In genomic region chr11:62435741-62436485, GRCh38 we compare ENCODE assay signal across 13 cellular contexts. TPM values are rescaled to one million over a fixed set of nuclear protein-coding genes. Genes with fewer than 3 reads are reported as not detected.
DNase-seq lines count a peak whose midpoint lies in the region; ATAC-seq and TF ChIP-seq lines count a peak whose summit lies in the region.
"Had no signal": no experiment of that assay in that cellular context is flagged by ENCODE, and none has a peak within 500 bp of the region (broad histone marks: within the 10 kb centered on the region; RNA-seq: fewer than 3 reads in every experiment).

No MANE protein-coding gene starts in this region.

- peak; percentile 45 for ATAC-seq in stimulated activated naive CD8-positive, alpha-beta T cell treated with anti-CD3 and anti-CD28 coated beads, Interleukin-15, amount 100 ng/mL, for 72 hours
- no peak for ATAC-seq in stimulated activated naive CD8-positive, alpha-beta T cell treated with anti-CD3 and anti-CD28 coated beads, Interleukin-15, Interleukin-2, amounts not matched to agents 100 U/mL and 50 U/mL, for 24 hours
- ATAC-seq in naive thymus-derived CD8-positive, alpha-beta T cell: peak; percentile 65 to 89
- no peak for ATAC-seq in esophagus mucosa

- H3K4me1 ChIP-seq in colonic mucosa: peaks cover 7% of the 10 kb centered on the region
- H3K4me1 ChIP-seq in vagina: peaks cover 48% of the 10 kb centered on the region
- no peaks in the 10 kb centered on the region for H3K4me1 ChIP-seq in endodermal cell (ENCODE audit: control insufficient read depth, insufficient read depth, low read length)

- peaks cover under 1% of the 10 kb centered on the region for H3K27me3 Mint-ChIP-seq in stimulated activated naive CD8-positive, alpha-beta T cell treated with anti-CD3 and anti-CD28 coated beads, Interleukin-15, amount 100 ng/mL, for 72 hours
- H3K27me3 Mint-ChIP-seq in naive thymus-derived CD8-positive, alpha-beta T cell: no peaks in the 10 kb centered on the region
- H3K27me3 Mint-ChIP-seq in activated T-helper 1 cell treated with anti-CD3 and anti-CD28 coated beads, Interleukin-12 subunit alpha, Interleukin-12 subunit beta, Interleukin-2, Interleukin-4 antibody, amounts not matched to agents 30 ng/mL and 10 ng/mL and 1 ng/mL, durations not matched to agents 14 hours and 24 hours and 36 hours (ENCODE audit: insufficient read depth): no peaks in the 10 kb centered on the region
- H3K27me3 Mint-ChIP-seq in endodermal cell (ENCODE audit: insufficient read depth): peaks cover 3% of the 10 kb centered on the region

- H3K27me3 ChIP-seq in colonic mucosa: no peaks in the 10 kb centered on the region
- no peaks in the 10 kb centered on the region for H3K27me3 ChIP-seq in vagina
- no peaks in the 10 kb centered on the region for H3K27me3 ChIP-seq in endodermal cell (ENCODE audit: control insufficient read depth, insufficient read depth, low read length, poor library complexity, severe bottlenecking)

- H3K27ac Mint-ChIP-seq in stimulated activated naive CD8-positive, alpha-beta T cell treated with anti-CD3 and anti-CD28 coated beads, Interleukin-15, amount 100 ng/mL, for 72 hours: peak overlapping the region in 1 of 2 donors; percentile 11
- H3K27ac Mint-ChIP-seq in naive thymus-derived CD8-positive, alpha-beta T cell: peak overlapping the region; percentile 41 to 84 (median 64)
- H3K27ac Mint-ChIP-seq in activated T-helper 1 cell treated with anti-CD3 and anti-CD28 coated beads, Interleukin-12 subunit alpha, Interleukin-12 subunit beta, Interleukin-2, Interleukin-4 antibody, amounts not matched to agents 30 ng/mL and 10 ng/mL and 1 ng/mL, durations not matched to agents 14 hours and 24 hours and 36 hours: no peak overlapping the region
- no peak overlapping the region for H3K27ac Mint-ChIP-seq in endodermal cell

- peaks cover 37% of the 10 kb centered on the region for H3K4me1 Mint-ChIP-seq in stimulated activated naive CD8-positive, alpha-beta T cell treated with anti-CD3 and anti-CD28 coated beads, Interleukin-15, amount 100 ng/mL, for 72 hours
- H3K4me1 Mint-ChIP-seq in naive thymus-derived CD8-positive, alpha-beta T cell: peaks cover 18 to 50% (median 42%) of the 10 kb centered on the region in 4 donors
- peaks cover 25% of the 10 kb centered on the region for H3K4me1 Mint-ChIP-seq in activated T-helper 1 cell treated with anti-CD3 and anti-CD28 coated beads, Interleukin-12 subunit alpha, Interleukin-12 subunit beta, Interleukin-2, Interleukin-4 antibody, amounts not matched to agents 30 ng/mL and 10 ng/mL and 1 ng/mL, durations not matched to agents 14 hours and 24 hours and 36 hours (ENCODE audit: low read depth)
- peaks cover 16% of the 10 kb centered on the region for H3K4me1 Mint-ChIP-seq in endodermal cell

- WGBS in endodermal cell (ENCODE audit: insufficient coverage in 1 of 2, insufficient read length in 1 of 2), 2 experiments: 90 to 94% methylated on average over 4 to 5 of the region's 5 CpGs

- H3K36me3 ChIP-seq in colonic mucosa (no peaks in the 10 kb centered on the region), vagina (no peaks in the 10 kb centered on the region), endodermal cell (ENCODE audit: control insufficient read depth, insufficient read depth, low read length) (no peaks in the 10 kb centered on the region)
- H3K36me3 ChIP-seq: neutrophil had no signal

- no peaks in the 10 kb centered on the region for H3K36me3 Mint-ChIP-seq in naive thymus-derived CD8-positive, alpha-beta T cell
- peaks cover 2% of the 10 kb centered on the region for H3K36me3 Mint-ChIP-seq in activated T-helper 1 cell treated with anti-CD3 and anti-CD28 coated beads, Interleukin-12 subunit alpha, Interleukin-12 subunit beta, Interleukin-2, Interleukin-4 antibody, amounts not matched to agents 30 ng/mL and 10 ng/mL and 1 ng/mL, durations not matched to agents 14 hours and 24 hours and 36 hours (ENCODE audit: low read depth)
- H3K36me3 Mint-ChIP-seq in endodermal cell (ENCODE audit: low read depth): no peaks in the 10 kb centered on the region

- H3K9me3 Mint-ChIP-seq in stimulated activated naive CD8-positive, alpha-beta T cell treated with anti-CD3 and anti-CD28 coated beads, Interleukin-15, amount 100 ng/mL, for 72 hours: no peaks in the 10 kb centered on the region
- H3K9me3 Mint-ChIP-seq in naive thymus-derived CD8-positive, alpha-beta T cell: no peaks in the 10 kb centered on the region
- H3K9me3 Mint-ChIP-seq in activated T-helper 1 cell treated with anti-CD3 and anti-CD28 coated beads, Interleukin-12 subunit alpha, Interleukin-12 subunit beta, Interleukin-2, Interleukin-4 antibody, amounts not matched to agents 30 ng/mL and 10 ng/mL and 1 ng/mL, durations not matched to agents 14 hours and 24 hours and 36 hours: no peaks in the 10 kb centered on the region
- H3K9me3 Mint-ChIP-seq in endodermal cell: no peaks in the 10 kb centered on the region

- H3K27ac ChIP-seq in colonic mucosa: peak overlapping the region; percentile 37
- H3K27ac ChIP-seq in vagina: peak overlapping the region; percentile 60
- H3K27ac ChIP-seq in endodermal cell (ENCODE audit: low read depth, low read length): no peak overlapping the region
- H3K27ac ChIP-seq: neutrophil had no signal

- no peak for TF ChIP-seq CTCF in colonic mucosa (IDR thresholded peaks at IDR 0.05)
- TF ChIP-seq CTCF in vagina (IDR thresholded peaks at IDR 0.05): no peak
- TF ChIP-seq CTCF in endodermal cell (conservative IDR thresholded peaks at IDR 0.05): no peak

- H3K9ac ChIP-seq in colonic mucosa (ENCODE audit: low read depth in 2 of 2, low read length in 2 of 2) (no peak overlapping the region), endodermal cell (ENCODE audit: extremely low read depth, low read length, poor library complexity, severe bottlenecking) (no peak overlapping the region)

- no peak for TF ChIP-seq POLR2A in vagina (IDR thresholded peaks at IDR 0.05)

- H3K4me3 Mint-ChIP-seq in stimulated activated naive CD8-positive, alpha-beta T cell treated with anti-CD3 and anti-CD28 coated beads, Interleukin-15, amount 100 ng/mL, for 72 hours: no peak overlapping the region
- H3K4me3 Mint-ChIP-seq in naive thymus-derived CD8-positive, alpha-beta T cell: peak overlapping the region in 5 of 10 donors; percentile 7 to 33 (median 25)
- H3K4me3 Mint-ChIP-seq in activated T-helper 1 cell treated with anti-CD3 and anti-CD28 coated beads, Interleukin-12 subunit alpha, Interleukin-12 subunit beta, Interleukin-2, Interleukin-4 antibody, amounts not matched to agents 30 ng/mL and 10 ng/mL and 1 ng/mL, durations not matched to agents 14 hours and 24 hours and 36 hours: no peak overlapping the region
- no peak overlapping the region for H3K4me3 Mint-ChIP-seq in endodermal cell

- intact Hi-C loops in colonic mucosa (cut with DNase I) (no loop called here), vagina (cut with DNase I) (no loop called here)
- intact Hi-C loops in activated T-helper 1 cell treated with anti-CD3 and anti-CD28 coated beads, Interleukin-12 subunit alpha, Interleukin-12 subunit beta, Interleukin-2, Interleukin-4 antibody, amounts not matched to agents 30 ng/mL and 10 ng/mL and 1 ng/mL, durations not matched to agents 14 hours and 24 hours and 36 hours (cut with micrococcal nuclease): no loop called here

- H3K9me3 ChIP-seq in colonic mucosa: no peaks in the 10 kb centered on the region
- no peaks in the 10 kb centered on the region for H3K9me3 ChIP-seq in vagina
- no peaks in the 10 kb centered on the region for H3K9me3 ChIP-seq in endodermal cell (ENCODE audit: control insufficient read depth, low read length)
- H3K9me3 ChIP-seq: neutrophil had no signal

- H3K4me3 ChIP-seq in colonic mucosa (no peak overlapping the region), vagina (no peak overlapping the region), endodermal cell (ENCODE audit: low read length) (no peak overlapping the region)

- POLR2A ChIA-PET in naive thymus-derived CD8-positive, alpha-beta T cell (lab: Charles Lee): interaction anchor here (0.6 to 1.8 kb wide), 4 partner anchors 9 to 138 kb away, joined by 3 read pairs; partner anchors contain the start of gene EEF1G

- no peak for DNase-seq in stimulated activated naive CD8-positive, alpha-beta T cell treated with anti-CD3 and anti-CD28 coated beads, Interleukin-15, amount 100 ng/mL, for 72 hours
- DNase-seq in stimulated activated naive CD8-positive, alpha-beta T cell treated with anti-CD3 and anti-CD28 coated beads, Interleukin-15, Interleukin-2, amounts not matched to agents 100 U/mL and 50 U/mL, for 24 hours: no peak
- DNase-seq in colonic mucosa: no peak
- peak in 1 of 10 donors; percentile 15 for DNase-seq in naive thymus-derived CD8-positive, alpha-beta T cell
- no peak for DNase-seq in vagina (ENCODE audit: extremely low spot score in 2 of 2)
- no peak for DNase-seq in activated T-helper 1 cell treated with anti-CD3 and anti-CD28 coated beads, Interleukin-12 subunit alpha, Interleukin-12 subunit beta, Interleukin-2, Interleukin-4 antibody, amounts not matched to agents 30 ng/mL and 10 ng/mL and 1 ng/mL, durations not matched to agents 14 hours and 24 hours and 36 hours (ENCODE audit: low spot score)
- no peak for DNase-seq in endodermal cell
- DNase-seq: NCI-H2081; NK-92 treated with Interleukin-12 subunit alpha and Interleukin-12 subunit beta, amount 100 ng/mL, for 24 hours; stimulated activated CD4-positive, alpha-beta T cell treated with anti-CD3 and anti-CD28 coated beads, Interleukin-12 subunit alpha, Interleukin-12 subunit beta, amount 100 ng/mL, for 4 hours had no signal

RNA-seq across cellular contexts. Expression of gene SCGB1A1, which starts 17.1 kb away (rescaled TPM):
- total RNA-seq in colonic mucosa: 1 to 10 TPM in 1 of 2 donors, not detected in 1; 2.3 TPM
- not detected for total RNA-seq in naive thymus-derived CD8-positive, alpha-beta T cell
- polyA plus RNA-seq in naive thymus-derived CD8-positive, alpha-beta T cell: not detected
- not detected for total RNA-seq in vagina
- total RNA-seq in esophagus mucosa: 0.48 TPM
- not detected in 2 replicates for total RNA-seq in activated T-helper 1 cell treated with anti-CD3 and anti-CD28 coated beads, Interleukin-12 subunit alpha, Interleukin-12 subunit beta, Interleukin-2, Interleukin-4 antibody, amounts not matched to agents 30 ng/mL and 10 ng/mL and 1 ng/mL, durations not matched to agents 14 hours and 24 hours and 36 hours
- total RNA-seq in endodermal cell: not detected
- polyA plus RNA-seq in endodermal cell (2013, experiment 1 of 2): not detected
- polyA plus RNA-seq in endodermal cell (2013, experiment 2 of 2): not detected
- total RNA-seq: T-helper 1 cell treated with Interleukin-12 subunit alpha and Interleukin-12 subunit beta and Interleukin-4 antibody, amounts not matched to agents 30 ng/mL and 1 ng/mL, for 36 hours had no signal

Comparison
In these comparisons a context has a peak if more than half of its experiments do, and no peak if none do; other contexts are left out.
1. ATAC-seq: peak in stimulated activated naive CD8-positive, alpha-beta T cell treated with anti-CD3 and anti-CD28 coated beads, Interleukin-15, amount 100 ng/mL, for 72 hours (single experiment) and naive thymus-derived CD8-positive, alpha-beta T cell (2 of 2); none in stimulated activated naive CD8-positive, alpha-beta T cell treated with anti-CD3 and anti-CD28 coated beads, Interleukin-15, Interleukin-2, amounts not matched to agents 100 U/mL and 50 U/mL, for 24 hours (single experiment) and esophagus mucosa (single experiment).
2. H3K27ac Mint-ChIP-seq: peak in naive thymus-derived CD8-positive, alpha-beta T cell (10 of 10); none in activated T-helper 1 cell treated with anti-CD3 and anti-CD28 coated beads, Interleukin-12 subunit alpha, Interleukin-12 subunit beta, Interleukin-2, Interleukin-4 antibody, amounts not matched to agents 30 ng/mL and 10 ng/mL and 1 ng/mL, durations not matched to agents 14 hours and 24 hours and 36 hours (single experiment) and endodermal cell (single experiment).